Comparison of ENCODE assay signal across 2 cellular contexts in genomic region chr17:69302682-69303081, GRCh38.
TF ChIP-seq lines count a peak whose summit lies in the region.

No MANE protein-coding gene starts in this region.

TF ChIP-seq in IMR-90, 13 proteins besides CTCF, POLR2A, EP300 and RAD21:
- TF ChIP-seq MAZ (IDR thresholded peaks at IDR 0.05; ENCODE audit: borderline replicate concordance, low read depth, low read length) (no peak), MAFK (IDR thresholded peaks at IDR 0.05; ENCODE audit: low read depth, low read length) (peak; percentile 8; the same call in 1 of the 2 replicates)

TF ChIP-seq in K562, 482 proteins besides CTCF, POLR2A, EP300 and RAD21:
- TF ChIP-seq ZNF316 (IDR thresholded peaks at IDR 0.05): peak; percentile 75
- no peak for TF ChIP-seq ZNF12 (CRISPR knock-in tag; IDR thresholded peaks at IDR 0.05)
- TF ChIP-seq RBM25 (IDR thresholded peaks at IDR 0.05; ENCODE audit: low read depth, low read length, severe bottlenecking): no peak
